ENCODE assay signal across 18 cellular contexts in genomic region chr16:66295761-66296546, GRCh38.
"Had no signal": no experiment of that assay in that cellular context is flagged by ENCODE, and none has a peak within 500 bp of the region (broad histone marks: within the 10 kb centered on the region; RNA-seq: fewer than 3 reads in every experiment).

No MANE protein-coding gene starts in this region.

- H3K27me3 ChIP-seq: gastrocnemius medialis, left lung had no signal

- H3K27ac ChIP-seq: gastrocnemius medialis, heart left ventricle, left lung, SK-N-MC had no signal

- H3K4me1 ChIP-seq: gastrocnemius medialis, heart left ventricle, left lung had no signal

- FAIRE-seq: astrocyte, bronchial epithelial cell, islet of Langerhans, small intestine had no signal

- H3K9me3 Mint-ChIP-seq: activated naive CD4-positive, alpha-beta T cell treated with anti-CD3 and anti-CD28 coated beads for 36 hours; activated naive CD8-positive, alpha-beta T cell treated with anti-CD3 and anti-CD28 coated beads, Interleukin-2, amount 50 U/mL, for 24 hours had no signal

- H3K4me3 ChIP-seq: gastrocnemius medialis, heart left ventricle, left lung, SK-N-MC had no signal

- H3K4me3 Mint-ChIP-seq: activated naive CD4-positive, alpha-beta T cell treated with anti-CD3 and anti-CD28 coated beads for 36 hours; activated naive CD8-positive, alpha-beta T cell treated with anti-CD3 and anti-CD28 coated beads, Interleukin-2, amount 50 U/mL, for 24 hours; naive B cell; stimulated activated naive CD8-positive, alpha-beta T cell treated with anti-CD3 and anti-CD28 coated beads, Interleukin-15, Interleukin-2, amounts not matched to agents 100 ng/mL and 50 ng/mL, for 24 hours; T-cell had no signal

- H3K36me3 Mint-ChIP-seq: naive B cell, T-cell had no signal

- H3K36me3 ChIP-seq: gastrocnemius medialis, heart left ventricle, left lung had no signal

- ATAC-seq: activated naive CD8-positive, alpha-beta T cell treated with anti-CD3 and anti-CD28 coated beads, Interleukin-2, amount 50 U/mL, for 24 hours; gastrocnemius medialis; heart left ventricle; left lung; T-cell had no signal

- DNase-seq: activated CD4-positive, alpha-beta T cell treated with anti-CD3 and anti-CD28 coated beads, Interleukin-2, amount 50 U/mL, for 4 hours; activated CD4-positive, CD25-positive, alpha-beta regulatory T cell treated with anti-CD3 and anti-CD28 coated beads, Interleukin-2, amount 50 U/mL, for 72 hours; activated naive CD4-positive, alpha-beta T cell treated with anti-CD3 and anti-CD28 coated beads for 36 hours; activated naive CD8-positive, alpha-beta T cell treated with anti-CD3 and anti-CD28 coated beads, Interleukin-2, amount 50 U/mL, for 24 hours; gastrocnemius medialis; heart left ventricle; mammary epithelial cell; naive B cell; retina; small intestine; T-helper 9 cell had no signal

- H3K27ac Mint-ChIP-seq: activated naive CD4-positive, alpha-beta T cell treated with anti-CD3 and anti-CD28 coated beads for 36 hours; activated naive CD8-positive, alpha-beta T cell treated with anti-CD3 and anti-CD28 coated beads, Interleukin-2, amount 50 U/mL, for 24 hours; naive B cell; stimulated activated naive CD8-positive, alpha-beta T cell treated with anti-CD3 and anti-CD28 coated beads, Interleukin-15, Interleukin-2, amounts not matched to agents 100 ng/mL and 50 ng/mL, for 24 hours; T-cell had no signal

- H3K9me3 ChIP-seq: gastrocnemius medialis, left lung had no signal
